ENCODE assay signal across 21 cellular contexts in genomic region chr17:64067642-64068041, GRCh38.
DNase-seq lines count a peak whose midpoint lies in the region; ATAC-seq lines count a peak whose summit lies in the region.
"Had no signal": no experiment of that assay in that cellular context is flagged by ENCODE, and none has a peak within 500 bp of the region (broad histone marks: within the 10 kb centered on the region; RNA-seq: fewer than 3 reads in every experiment).

No MANE protein-coding gene starts in this region.

- DNase-seq in activated naive CD4-positive, alpha-beta T cell treated with anti-CD3 and anti-CD28 coated beads, Interleukin-2, amount 10 ng/mL, durations not matched to agents 7 days and 5 days = no peak
- no peak for DNase-seq in activated naive CD4-positive, alpha-beta T cell treated with Interleukin-2 at 50 U/mL for 16 hours
- DNase-seq in MV-4-11 (lab: John Stamatoyannopoulos, UW) = peak; percentile 83
- DNase-seq in activated naive CD8-positive, alpha-beta T cell treated with anti-CD3 and anti-CD28 coated beads, Interleukin-2, amount 50 U/mL, for 24 hours = no peak
- no peak for DNase-seq in stimulated activated effector memory CD8-positive, alpha-beta T cell treated with anti-CD3 and anti-CD28 coated beads, Interleukin-12 subunit alpha, Interleukin-12 subunit beta, amount 100 ng/mL, for 72 hours (ENCODE audit: low spot score in 2 of 2)
- no peak for DNase-seq in NCI-H510A treated with DMSO at 0.1 percent for 48 hours (lab: John Stamatoyannopoulos, UW)
- no peak for DNase-seq in COR-L47 (lab: John Stamatoyannopoulos, UW)
- no peak for DNase-seq in HPDE6-E6E7 (ENCODE audit: extremely low spot score)
- DNase-seq: activated CD4-positive, CD25-positive, alpha-beta regulatory T cell; activated CD8-positive, alpha-beta memory T cell treated with anti-CD3 and anti-CD28 coated beads, Interleukin-2, amount 50 U/mL, for 48 hours; amygdala; effector CD4-positive, alpha-beta T cell; esophagus squamous epithelium; left ventricle myocardium superior; NCI-H1092; NCI-H526; SHP77 treated with DMSO at 0.1 percent for 48 hours; stomach; upper lobe of right lung had no signal

- H3K27me3 Mint-ChIP-seq in activated naive CD4-positive, alpha-beta T cell treated with anti-CD3 and anti-CD28 coated beads, Interleukin-2, amount 10 ng/mL, durations not matched to agents 7 days and 5 days = no peaks in the 10 kb centered on the region
- H3K27me3 Mint-ChIP-seq in activated naive CD8-positive, alpha-beta T cell treated with anti-CD3 and anti-CD28 coated beads, Interleukin-2, amount 50 U/mL, for 24 hours = no peaks in the 10 kb centered on the region
- H3K27me3 Mint-ChIP-seq: central memory CD8-positive, alpha-beta T cell had no signal

- ATAC-seq in activated naive CD8-positive, alpha-beta T cell treated with anti-CD3 and anti-CD28 coated beads, Interleukin-2, amount 50 U/mL, for 24 hours = no peak
- no peak for ATAC-seq in stimulated activated effector memory CD8-positive, alpha-beta T cell treated with anti-CD3 and anti-CD28 coated beads, Interleukin-12 subunit alpha, Interleukin-12 subunit beta, amount 100 ng/mL, for 72 hours
- ATAC-seq: left ventricle myocardium superior, sciatic nerve, upper lobe of right lung had no signal

- H3K4me1 Mint-ChIP-seq in activated naive CD4-positive, alpha-beta T cell treated with anti-CD3 and anti-CD28 coated beads, Interleukin-2, amount 10 ng/mL, durations not matched to agents 7 days and 5 days = peaks cover 60% of the 10 kb centered on the region
- peaks cover 46% of the 10 kb centered on the region for H3K4me1 Mint-ChIP-seq in activated naive CD8-positive, alpha-beta T cell treated with anti-CD3 and anti-CD28 coated beads, Interleukin-2, amount 50 U/mL, for 24 hours
- peaks cover 60% of the 10 kb centered on the region for H3K4me1 Mint-ChIP-seq in stimulated activated effector memory CD8-positive, alpha-beta T cell treated with anti-CD3 and anti-CD28 coated beads, Interleukin-12 subunit alpha, Interleukin-12 subunit beta, amount 100 ng/mL, for 72 hours

- peaks cover 21% of the 10 kb centered on the region for H3K9me3 Mint-ChIP-seq in activated naive CD4-positive, alpha-beta T cell treated with anti-CD3 and anti-CD28 coated beads, Interleukin-2, amount 10 ng/mL, durations not matched to agents 7 days and 5 days
- H3K9me3 Mint-ChIP-seq in activated naive CD8-positive, alpha-beta T cell treated with anti-CD3 and anti-CD28 coated beads, Interleukin-2, amount 50 U/mL, for 24 hours = peaks cover 24% of the 10 kb centered on the region
- peaks cover 2% of the 10 kb centered on the region for H3K9me3 Mint-ChIP-seq in stimulated activated effector memory CD8-positive, alpha-beta T cell treated with anti-CD3 and anti-CD28 coated beads, Interleukin-12 subunit alpha, Interleukin-12 subunit beta, amount 100 ng/mL, for 72 hours

- peak overlapping the region; percentile 92 for H3K27ac Mint-ChIP-seq in activated naive CD4-positive, alpha-beta T cell treated with anti-CD3 and anti-CD28 coated beads, Interleukin-2, amount 10 ng/mL, durations not matched to agents 7 days and 5 days
- peak overlapping the region; percentile 89 for H3K27ac Mint-ChIP-seq in activated naive CD8-positive, alpha-beta T cell treated with anti-CD3 and anti-CD28 coated beads, Interleukin-2, amount 50 U/mL, for 24 hours
- H3K27ac Mint-ChIP-seq in stimulated activated effector memory CD8-positive, alpha-beta T cell treated with anti-CD3 and anti-CD28 coated beads, Interleukin-12 subunit alpha, Interleukin-12 subunit beta, amount 100 ng/mL, for 72 hours = peak overlapping the region; percentile 92

- H3K36me3 Mint-ChIP-seq in activated naive CD4-positive, alpha-beta T cell treated with anti-CD3 and anti-CD28 coated beads, Interleukin-2, amount 10 ng/mL, durations not matched to agents 7 days and 5 days = peaks cover 89% of the 10 kb centered on the region
- H3K36me3 Mint-ChIP-seq in activated naive CD8-positive, alpha-beta T cell treated with anti-CD3 and anti-CD28 coated beads, Interleukin-2, amount 50 U/mL, for 24 hours (ENCODE audit: low read depth) = peaks cover 69% of the 10 kb centered on the region
- peaks cover 100% of the 10 kb centered on the region for H3K36me3 Mint-ChIP-seq in stimulated activated effector memory CD8-positive, alpha-beta T cell treated with anti-CD3 and anti-CD28 coated beads, Interleukin-12 subunit alpha, Interleukin-12 subunit beta, amount 100 ng/mL, for 72 hours

- H3K4me3 Mint-ChIP-seq in activated naive CD4-positive, alpha-beta T cell treated with anti-CD3 and anti-CD28 coated beads, Interleukin-2, amount 10 ng/mL, durations not matched to agents 7 days and 5 days = no peak overlapping the region
- H3K4me3 Mint-ChIP-seq in activated naive CD8-positive, alpha-beta T cell treated with anti-CD3 and anti-CD28 coated beads, Interleukin-2, amount 50 U/mL, for 24 hours = no peak overlapping the region
- peak overlapping the region; percentile 74 for H3K4me3 Mint-ChIP-seq in stimulated activated effector memory CD8-positive, alpha-beta T cell treated with anti-CD3 and anti-CD28 coated beads, Interleukin-12 subunit alpha, Interleukin-12 subunit beta, amount 100 ng/mL, for 72 hours

- CTCF ChIA-PET in activated naive CD4-positive, alpha-beta T cell treated with anti-CD3 and anti-CD28 coated beads, Interleukin-2, amount 10 ng/mL, durations not matched to agents 7 days and 5 days (lab: Charles Lee) = interaction anchor here (1.6 to 10.5 kb wide), 3 partner anchors 18 to 65 kb away, joined by 3 to 214 read pairs (median 5); partner anchors contain the start of gene ERN1
